Comparison of ENCODE assay signal across 11 cellular contexts in the genomic region with DNA sequence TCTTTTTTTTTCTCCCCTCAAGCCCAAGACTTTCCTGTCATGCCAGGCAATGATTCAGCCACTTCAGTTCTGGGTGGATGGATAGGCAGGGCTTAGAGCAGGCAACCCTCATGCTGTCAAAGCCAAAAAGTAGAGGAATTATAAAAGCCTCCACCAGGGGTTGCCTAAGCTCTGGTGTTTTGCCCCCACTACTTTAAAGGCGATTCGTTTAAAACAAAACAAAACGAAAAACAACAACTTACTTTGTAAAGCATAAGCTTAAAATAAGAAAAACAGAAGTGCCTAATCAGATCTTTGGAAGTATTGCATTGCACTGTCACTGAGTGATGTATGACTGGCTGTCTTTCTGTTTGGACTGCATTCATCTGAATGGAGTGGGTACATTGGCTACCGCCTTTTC. TPM values are rescaled to one million over a fixed set of nuclear protein-coding genes. Genes with fewer than 3 reads are reported as not detected.
DNase-seq lines count a peak whose midpoint lies in the region; ATAC-seq and TF ChIP-seq lines count a peak whose summit lies in the region.
"Had no signal": no experiment of that assay in that cellular context is flagged by ENCODE, and none has a peak within 500 bp of the region (broad histone marks: within the 10 kb centered on the region; RNA-seq: fewer than 3 reads in every experiment).

No MANE protein-coding gene starts in this region.

- no peak overlapping the region for H3K4me3 Mint-ChIP-seq in stimulated activated effector memory CD8-positive, alpha-beta T cell treated with anti-CD3 and anti-CD28 coated beads, Interleukin-12 subunit alpha, Interleukin-12 subunit beta, amount 100 ng/mL, for 72 hours
- H3K4me3 Mint-ChIP-seq: activated CD8-positive, alpha-beta T cell treated with anti-CD3 and anti-CD28 coated beads, Interleukin-2, amount 10 ng/mL, durations not matched to agents 7 days and 5 days had no signal

- H3K27ac Mint-ChIP-seq in stimulated activated effector memory CD8-positive, alpha-beta T cell treated with anti-CD3 and anti-CD28 coated beads, Interleukin-12 subunit alpha, Interleukin-12 subunit beta, amount 100 ng/mL, for 72 hours = no peak overlapping the region
- H3K27ac Mint-ChIP-seq: activated CD8-positive, alpha-beta T cell treated with anti-CD3 and anti-CD28 coated beads, Interleukin-2, amount 10 ng/mL, durations not matched to agents 7 days and 5 days had no signal

- DNase-seq in AG09309 (ENCODE audit: low read depth) (no peak), OCI-M1 (lab: John Stamatoyannopoulos, UW) (peak; percentile 76), fibroblast of the aortic adventitia (ENCODE audit: low read depth) (peak; percentile 31), activated T-cell treated with anti-CD3 and anti-CD28 coated beads for 4 hours (no peak)
- DNase-seq in activated effector memory CD4-positive, alpha-beta T cell treated with Interleukin-2 at 50 U/mL for 16 hours = no peak
- no peak for DNase-seq in stimulated activated effector memory CD8-positive, alpha-beta T cell treated with anti-CD3 and anti-CD28 coated beads, Interleukin-12 subunit alpha, Interleukin-12 subunit beta, amount 100 ng/mL, for 72 hours (ENCODE audit: low spot score in 2 of 2)
- DNase-seq: activated CD8-positive, alpha-beta T cell treated with anti-CD3 and anti-CD28 coated beads, Interleukin-2, amount 10 ng/mL, durations not matched to agents 7 days and 5 days; posterior cingulate gyrus had no signal

- H3K9me3 Mint-ChIP-seq in stimulated activated effector memory CD8-positive, alpha-beta T cell treated with anti-CD3 and anti-CD28 coated beads, Interleukin-12 subunit alpha, Interleukin-12 subunit beta, amount 100 ng/mL, for 72 hours = no peaks in the 10 kb centered on the region

- ATAC-seq in GM18517 (IDR thresholded peaks at IDR 0.05; ENCODE audit: unreplicated experiment) (peak; percentile 58), HG03457 (IDR thresholded peaks at IDR 0.05; ENCODE audit: unreplicated experiment) (no peak)
- ATAC-seq in stimulated activated effector memory CD8-positive, alpha-beta T cell treated with anti-CD3 and anti-CD28 coated beads, Interleukin-12 subunit alpha, Interleukin-12 subunit beta, amount 100 ng/mL, for 72 hours = no peak
- ATAC-seq: activated CD8-positive, alpha-beta T cell treated with anti-CD3 and anti-CD28 coated beads, Interleukin-2, amount 10 ng/mL, durations not matched to agents 7 days and 5 days had no signal

- peaks cover 21% of the 10 kb centered on the region for H3K4me1 Mint-ChIP-seq in stimulated activated effector memory CD8-positive, alpha-beta T cell treated with anti-CD3 and anti-CD28 coated beads, Interleukin-12 subunit alpha, Interleukin-12 subunit beta, amount 100 ng/mL, for 72 hours

- no peak overlapping the region for H3K4me3 ChIP-seq in AG09309 (ENCODE audit: control insufficient read depth, low read depth, low read length)
- H3K4me3 ChIP-seq in fibroblast of the aortic adventitia (ENCODE audit: low read depth, low read length) = no peak overlapping the region

- TF ChIP-seq CTCF in AG09309 (IDR thresholded peaks at IDR 0.05; ENCODE audit: control insufficient read depth, insufficient read depth, low read depth, low read length, missing control alignments) (peak; percentile 22), fibroblast of the aortic adventitia (IDR thresholded peaks at IDR 0.05; ENCODE audit: insufficient read depth, low read length) (peak; percentile 21)

- no peaks in the 10 kb centered on the region for H3K36me3 Mint-ChIP-seq in stimulated activated effector memory CD8-positive, alpha-beta T cell treated with anti-CD3 and anti-CD28 coated beads, Interleukin-12 subunit alpha, Interleukin-12 subunit beta, amount 100 ng/mL, for 72 hours

RNA-seq across cellular contexts. Expression of a gene that starts 5.3 kb away (rescaled TPM):
- 16.8 and 63.3 TPM in 2 replicates for total RNA-seq in fibroblast of the aortic adventitia (ENCODE audit: low replicate concordance)

RNA-seq across cellular contexts. Expression of a gene that starts 30.4 kb away (rescaled TPM):
- 11.1 and 19.4 TPM in 2 replicates for total RNA-seq in fibroblast of the aortic adventitia (ENCODE audit: low replicate concordance)

RNA-seq across cellular contexts. Expression of a gene that starts 39.3 kb away (rescaled TPM):
- total RNA-seq in fibroblast of the aortic adventitia (ENCODE audit: low replicate concordance) = not detected in 2 replicates
- total RNA-seq: activated CD8-positive, alpha-beta T cell treated with anti-CD3 and anti-CD28 coated beads, Interleukin-2, amount 10 ng/mL, durations not matched to agents 7 days and 5 days; HT-29 had no signal

Comparison
In these comparisons a context has a peak if more than half of its experiments do, and no peak if none do; other contexts are left out.
1. DNase-seq: peak in OCI-M1 (single experiment) and fibroblast of the aortic adventitia (single experiment); none in AG09309 (single experiment), activated effector memory CD4-positive, alpha-beta T cell treated with Interleukin-2 at 50 U/mL for 16 hours (single experiment), activated T-cell treated with anti-CD3 and anti-CD28 coated beads for 4 hours (single experiment) and stimulated activated effector memory CD8-positive, alpha-beta T cell treated with anti-CD3 and anti-CD28 coated beads, Interleukin-12 subunit alpha, Interleukin-12 subunit beta, amount 100 ng/mL, for 72 hours (0 of 2).